8 cellular contexts compared by ENCODE assay signal in genomic region chr19:40798223-40798996, GRCh38. TPM values are rescaled to one million over a fixed set of nuclear protein-coding genes. Genes with fewer than 3 reads are reported as not detected.
DNase-seq lines count a peak whose midpoint lies in the region; ATAC-seq and TF ChIP-seq lines count a peak whose summit lies in the region.

No MANE protein-coding gene starts in this region.

- H3K4me1 ChIP-seq in left ventricle myocardium inferior (peaks cover 49% of the 10 kb centered on the region), upper lobe of right lung (peaks cover 42% of the 10 kb centered on the region)

- H3K36me3 ChIP-seq in left ventricle myocardium inferior (peaks cover 19% of the 10 kb centered on the region), upper lobe of right lung (peaks cover 22% of the 10 kb centered on the region)

- intact Hi-C loops in left ventricle myocardium inferior (cut with micrococcal nuclease) (no loop called here), posterior vena cava (cut with DNase I) (no loop called here), upper lobe of right lung (cut with DNase I) (no loop called here)

- TF ChIP-seq CTCF in GM13976 (IDR thresholded peaks at IDR 0.05; ENCODE audit: borderline replicate concordance, control extremely low read depth, extremely low read depth, insufficient read depth, missing control alignments) (peak; percentile 54), left ventricle myocardium inferior (IDR thresholded peaks at IDR 0.05; ENCODE audit: borderline replicate concordance) (peak; percentile 57), upper lobe of right lung (IDR thresholded peaks at IDR 0.05) (peak; percentile 41)

- H3K27me3 ChIP-seq in left ventricle myocardium inferior (ENCODE audit: low read depth): no peaks in the 10 kb centered on the region
- H3K27me3 ChIP-seq in upper lobe of right lung: no peaks in the 10 kb centered on the region

- H3K9me3 ChIP-seq in left ventricle myocardium inferior (replicated peaks): no peaks in the 10 kb centered on the region
- H3K9me3 ChIP-seq in upper lobe of right lung: no peaks in the 10 kb centered on the region

- H3K27ac ChIP-seq in left ventricle myocardium inferior (replicated peaks): peak overlapping the region; percentile 99
- peak overlapping the region; percentile 91 for H3K27ac ChIP-seq in upper lobe of right lung

- H3K4me3 ChIP-seq in left ventricle myocardium inferior (peak overlapping the region; percentile 97), upper lobe of right lung (peak overlapping the region; percentile 56)

- DNase-seq in GM13976 (ENCODE audit: low spot score) (peak; percentile 98), NCI-H1436 treated with DMSO at 0.1 percent for 48 hours (lab: John Stamatoyannopoulos, UW) (peak; percentile 93), T follicular helper cell (ENCODE audit: low read depth) (peak; percentile 100), amniotic epithelial cell (ENCODE audit: low read depth) (peak; percentile 99), left ventricle myocardium inferior (peak; percentile 100), posterior vena cava (ENCODE audit: low spot score) (peak; percentile 100), upper lobe of right lung (peak; percentile 100)

- in situ Hi-C loops in GM13976 (cut with MboI; ENCODE audit: low sequenced_read_pairs, unreplicated experiment): no loop called here

- ATAC-seq in HG02852 (IDR thresholded peaks at IDR 0.05; ENCODE audit: unreplicated experiment): peak; percentile 78
- ATAC-seq in upper lobe of right lung: peak; percentile 90

RNA-seq across cellular contexts. Expression of gene EGLN2, which starts 0.6 kb away (rescaled TPM):
- total RNA-seq in left ventricle myocardium inferior (47.8 TPM), posterior vena cava (10 to 100 TPM; 76.3 to 89.0 TPM), upper lobe of right lung (173 TPM)

RNA-seq across cellular contexts. Expression of gene RAB4B, which starts 20.4 kb away (rescaled TPM):
- total RNA-seq in left ventricle myocardium inferior (13.5 TPM), posterior vena cava (10 to 100 TPM; 20.5 to 24.5 TPM), upper lobe of right lung (45.4 TPM)

RNA-seq across cellular contexts. Expression of gene MIA, which starts 23.1 kb away (rescaled TPM):
- total RNA-seq in left ventricle myocardium inferior: not detected
- 1 to 10 TPM in 1 of 2 donors, not detected in 1; 1.6 TPM for total RNA-seq in posterior vena cava
- not detected for total RNA-seq in upper lobe of right lung

RNA-seq across cellular contexts. Expression of gene SNRPA, which starts 47.4 kb away (rescaled TPM):
- total RNA-seq in left ventricle myocardium inferior (27.9 TPM), posterior vena cava (10 to 100 TPM; 37.1 to 46.1 TPM), upper lobe of right lung (51.7 TPM)

RNA-seq across cellular contexts. Expression of gene ACTMAP, which starts 48.1 kb away (rescaled TPM):
- 7.4 TPM for total RNA-seq in left ventricle myocardium inferior
- total RNA-seq in posterior vena cava: 1 to 10 TPM; 3.0 to 5.5 TPM
- total RNA-seq in upper lobe of right lung: 18.5 TPM

Comparison
In these comparisons a context has a peak if more than half of its experiments do, and no peak if none do; other contexts are left out.
1. Peak in every context shown above with its lines: DNase-seq, ATAC-seq, H3K4me3 ChIP-seq and H3K27ac ChIP-seq.